Comparison of ENCODE assay signal across 1 cellular context in genomic region chr13:108102771-108103170, GRCh38.
TF ChIP-seq lines count a peak whose summit lies in the region.

No MANE protein-coding gene starts in this region.

TF ChIP-seq in GM23338, 12 proteins besides CTCF, POLR2A, EP300 and RAD21 (continued from another document):
- no peak for TF ChIP-seq REST (IDR thresholded peaks at IDR 0.05; ENCODE audit: unreplicated experiment)
- no peak for TF ChIP-seq EZH2phosphoT487 (IDR thresholded peaks at IDR 0.05; ENCODE audit: unreplicated experiment)
- TF ChIP-seq NANOG (IDR thresholded peaks at IDR 0.05; ENCODE audit: borderline replicate concordance): no peak
- no peak for TF ChIP-seq CREB1 (CRISPR knock-in tag; IDR thresholded peaks at IDR 0.05; ENCODE audit: low read depth)
